Comparison of ENCODE assay signal across 1 cellular context in the genomic region with DNA sequence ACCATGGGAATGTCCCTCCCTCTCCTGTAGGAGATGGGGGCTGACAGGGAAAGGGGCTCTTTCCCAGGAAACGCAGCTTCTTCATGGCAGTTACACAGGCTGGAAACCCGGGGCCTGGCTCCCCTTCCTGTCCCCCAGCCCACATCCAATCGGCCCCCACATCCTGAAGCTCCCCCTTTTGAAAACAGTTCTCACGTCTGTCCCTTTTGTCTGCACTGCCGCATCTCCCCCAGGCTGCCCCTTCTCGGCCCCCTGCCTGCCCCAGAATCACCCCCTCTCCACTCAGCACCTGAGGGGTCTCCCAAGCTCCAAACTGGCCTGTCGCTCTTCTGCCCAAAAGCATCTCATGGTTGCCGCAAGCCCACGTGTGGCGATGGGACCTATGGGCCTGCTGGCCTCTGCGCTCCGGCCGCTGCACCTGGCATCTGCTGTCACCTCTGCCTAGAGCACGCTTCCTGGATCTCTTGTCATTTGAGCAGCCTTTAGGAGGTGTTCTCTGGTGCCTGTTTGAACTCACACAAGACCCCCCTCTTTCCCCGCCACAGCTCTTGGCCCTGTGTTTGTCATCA.
TF ChIP-seq lines count a peak whose summit lies in the region.

No MANE protein-coding gene starts in this region.

TF ChIP-seq in A549, 52 proteins besides CTCF, POLR2A, EP300 and RAD21 (continued from another document):
- no peak for TF ChIP-seq EHF (CRISPR knock-in tag; IDR thresholded peaks at IDR 0.05)
- TF ChIP-seq BHLHE40 (IDR thresholded peaks at IDR 0.05; ENCODE audit: low read depth, low read length): no peak
- no peak for TF ChIP-seq EHMT2 (IDR thresholded peaks at IDR 0.05; ENCODE audit: low read depth)
- no peak for TF ChIP-seq CHD2 (IDR thresholded peaks at IDR 0.05; ENCODE audit: low read length, partially characterized antibody)
